Comparison of ENCODE assay signal across 1 cellular context in genomic region chr3:126545544-126545943, GRCh38.
TF ChIP-seq lines count a peak whose summit lies in the region.

No MANE protein-coding gene starts in this region.

TF ChIP-seq in GM23338, 12 proteins besides CTCF, POLR2A, EP300 and RAD21:
- TF ChIP-seq ZNF462 (CRISPR knock-in tag; IDR thresholded peaks at IDR 0.05) (no peak), ZNF331 (CRISPR knock-in tag; IDR thresholded peaks at IDR 0.05; ENCODE audit: low read depth) (no peak), EZH2phosphoT487 (IDR thresholded peaks at IDR 0.05; ENCODE audit: unreplicated experiment) (no peak), CREB1 (CRISPR knock-in tag; IDR thresholded peaks at IDR 0.05; ENCODE audit: low read depth) (no peak), REST (IDR thresholded peaks at IDR 0.05; ENCODE audit: unreplicated experiment) (no peak), NANOG (IDR thresholded peaks at IDR 0.05; ENCODE audit: borderline replicate concordance) (no peak), POLR2AphosphoS5 (IDR thresholded peaks at IDR 0.05; ENCODE audit: low read depth) (no peak)
